Comparison of ENCODE assay signal across 8 cellular contexts in genomic region chr19:40623403-40624239, GRCh38. TPM values are rescaled to one million over a fixed set of nuclear protein-coding genes. Genes with fewer than 3 reads are reported as not detected.
DNase-seq lines count a peak whose midpoint lies in the region; ATAC-seq and TF ChIP-seq lines count a peak whose summit lies in the region.

No MANE protein-coding gene starts in this region.

- no peaks in the 10 kb centered on the region for H3K9me3 Mint-ChIP-seq in activated CD4-positive, alpha-beta T cell treated with anti-CD3 and anti-CD28 coated beads for 36 hours (ENCODE audit: low read depth)

- no peak overlapping the region for H3K4me3 ChIP-seq in epithelial cell of esophagus (ENCODE audit: low read length)

- TF ChIP-seq CTCF in epithelial cell of esophagus (IDR thresholded peaks at IDR 0.05; ENCODE audit: insufficient read depth, low read depth, low read length, missing control alignments) = no peak
- TF ChIP-seq CTCF in GM20000 (IDR thresholded peaks at IDR 0.05; ENCODE audit: extremely low read depth, missing control alignments) = no peak

- POLR2A ChIA-PET in activated CD4-positive, alpha-beta T cell treated with anti-CD3 and anti-CD28 coated beads for 36 hours (lab: Charles Lee) = no interaction called here

- peaks cover 16% of the 10 kb centered on the region for H3K4me1 Mint-ChIP-seq in activated CD4-positive, alpha-beta T cell treated with anti-CD3 and anti-CD28 coated beads for 36 hours

- CTCF ChIA-PET in activated CD4-positive, alpha-beta T cell treated with anti-CD3 and anti-CD28 coated beads for 36 hours (lab: Charles Lee) = interaction anchor here (4.2 kb wide), 1 partner anchor 11 kb away, joined by 21 read pairs; no protein-coding TSS in a partner anchor

- H3K36me3 Mint-ChIP-seq in activated CD4-positive, alpha-beta T cell treated with anti-CD3 and anti-CD28 coated beads for 36 hours (ENCODE audit: low read depth) = peaks cover 50% of the 10 kb centered on the region

- no peaks in the 10 kb centered on the region for H3K27me3 Mint-ChIP-seq in activated CD4-positive, alpha-beta T cell treated with anti-CD3 and anti-CD28 coated beads for 36 hours

- peak; percentile 40 for ATAC-seq in activated CD4-positive, alpha-beta T cell treated with anti-CD3 and anti-CD28 coated beads for 36 hours
- no peak for ATAC-seq in HG02798 (IDR thresholded peaks at IDR 0.05; ENCODE audit: poor library complexity, unreplicated experiment)

- H3K4me3 Mint-ChIP-seq in activated CD4-positive, alpha-beta T cell treated with anti-CD3 and anti-CD28 coated beads for 36 hours = no peak overlapping the region

- DNase-seq in activated CD4-positive, alpha-beta T cell treated with anti-CD3 and anti-CD28 coated beads for 36 hours = peak; percentile 56
- DNase-seq in activated CD4-positive, alpha-beta T cell treated with anti-CD3 and anti-CD28 coated beads for 1 hour = no peak
- DNase-seq in NCI-H748 (lab: John Stamatoyannopoulos, UW; ENCODE audit: unreplicated experiment) (peak; percentile 98), epithelial cell of esophagus (ENCODE audit: low read depth) (peak; percentile 86), posterior vena cava (ENCODE audit: low spot score) (peak; percentile 89), SW 1271 (lab: John Stamatoyannopoulos, UW) (no peak), GM20000 (ENCODE audit: low spot score) (no peak)

- intact Hi-C loops in activated CD4-positive, alpha-beta T cell treated with anti-CD3 and anti-CD28 coated beads for 36 hours (cut with DNase I, micrococcal nuclease) = no loop called here
- intact Hi-C loops in posterior vena cava (cut with DNase I) = loop anchor here in 1 of 2 donors (10.0 kb wide), 1 partner anchor 309 kb away; no protein-coding TSS in a partner anchor

- no peak overlapping the region for H3K27ac Mint-ChIP-seq in activated CD4-positive, alpha-beta T cell treated with anti-CD3 and anti-CD28 coated beads for 36 hours

RNA-seq across cellular contexts. Expression of gene LTBP4, which starts 22.5 kb away (rescaled TPM):
- 100 to 1,000 TPM; 142 to 145 TPM for total RNA-seq in activated CD4-positive, alpha-beta T cell treated with anti-CD3 and anti-CD28 coated beads for 36 hours
- total RNA-seq in posterior vena cava = 100 to 1,000 TPM; 200 to 265 TPM

RNA-seq across cellular contexts. Expression of gene SHKBP1, which starts 46.9 kb away (rescaled TPM):
- total RNA-seq in activated CD4-positive, alpha-beta T cell treated with anti-CD3 and anti-CD28 coated beads for 36 hours = 100 to 1,000 TPM; 100 to 155 TPM
- total RNA-seq in posterior vena cava = 10 to 100 TPM; 43.8 to 45.3 TPM

Comparison
In these comparisons a context has a peak if more than half of its experiments do, and no peak if none do; other contexts are left out.
1. DNase-seq: peak in activated CD4-positive, alpha-beta T cell treated with anti-CD3 and anti-CD28 coated beads for 36 hours (single experiment), NCI-H748 (single experiment), epithelial cell of esophagus (single experiment) and posterior vena cava (single experiment); none in activated CD4-positive, alpha-beta T cell treated with anti-CD3 and anti-CD28 coated beads for 1 hour (single experiment), SW 1271 (0 of 2) and GM20000 (single experiment).